ENCODE assay signal across 20 cellular contexts in genomic region chr5:150363185-150363584, GRCh38.
"Had no signal": no experiment of that assay in that cellular context is flagged by ENCODE, and none has a peak within 500 bp of the region (broad histone marks: within the 10 kb centered on the region; RNA-seq: fewer than 3 reads in every experiment).

No MANE protein-coding gene starts in this region.

- H3K9me3 Mint-ChIP-seq: naive B cell, neural progenitor cell, type B pancreatic cell had no signal

- H2AFZ ChIP-seq: neural progenitor cell had no signal

- H3K4me2 ChIP-seq: neural progenitor cell had no signal

- H3K27ac Mint-ChIP-seq: neural progenitor cell, type B pancreatic cell had no signal

- DNase-seq: cortex of kidney; dorsolateral prefrontal cortex; effector CD8-positive, alpha-beta T cell; hippocampal formation; left colon; left ventricle myocardium superior; mesendoderm; naive B cell; nucleus accumbens; ovary; small intestine; stimulated activated CD4-positive, alpha-beta T cell treated with anti-CD3 and anti-CD28 coated beads, Interleukin-12 subunit alpha, Interleukin-12 subunit beta, amount 100 ng/mL, for 4 hours; stimulated activated naive CD4-positive, alpha-beta T cell treated with Interleukin-2 at 50 U/mL for 16 hours; thyroid gland had no signal

- H3K27ac ChIP-seq: dorsolateral prefrontal cortex, heart left ventricle, neural progenitor cell, ovary, right atrium auricular region, suprapubic skin, thyroid gland had no signal

- H3K27me3 Mint-ChIP-seq: naive B cell, type B pancreatic cell had no signal

- H3K27me3 ChIP-seq: dorsolateral prefrontal cortex, heart left ventricle, neural progenitor cell, ovary, right atrium auricular region, suprapubic skin, thyroid gland had no signal

- H3K9me3 ChIP-seq: heart left ventricle, ovary, right atrium auricular region, suprapubic skin, thyroid gland had no signal

- H3K4me3 ChIP-seq: dorsolateral prefrontal cortex, heart left ventricle, neural progenitor cell, ovary, right atrium auricular region, suprapubic skin, thyroid gland had no signal

- H3K36me3 ChIP-seq: neural progenitor cell, ovary had no signal

- ATAC-seq: esophagus mucosa, heart left ventricle, left colon, left ventricle myocardium superior had no signal

- H3K9ac ChIP-seq: neural progenitor cell had no signal

- H3K4me3 Mint-ChIP-seq: neural progenitor cell, type B pancreatic cell had no signal
